ENCODE assay signal across 7 cellular contexts in the genomic region with DNA sequence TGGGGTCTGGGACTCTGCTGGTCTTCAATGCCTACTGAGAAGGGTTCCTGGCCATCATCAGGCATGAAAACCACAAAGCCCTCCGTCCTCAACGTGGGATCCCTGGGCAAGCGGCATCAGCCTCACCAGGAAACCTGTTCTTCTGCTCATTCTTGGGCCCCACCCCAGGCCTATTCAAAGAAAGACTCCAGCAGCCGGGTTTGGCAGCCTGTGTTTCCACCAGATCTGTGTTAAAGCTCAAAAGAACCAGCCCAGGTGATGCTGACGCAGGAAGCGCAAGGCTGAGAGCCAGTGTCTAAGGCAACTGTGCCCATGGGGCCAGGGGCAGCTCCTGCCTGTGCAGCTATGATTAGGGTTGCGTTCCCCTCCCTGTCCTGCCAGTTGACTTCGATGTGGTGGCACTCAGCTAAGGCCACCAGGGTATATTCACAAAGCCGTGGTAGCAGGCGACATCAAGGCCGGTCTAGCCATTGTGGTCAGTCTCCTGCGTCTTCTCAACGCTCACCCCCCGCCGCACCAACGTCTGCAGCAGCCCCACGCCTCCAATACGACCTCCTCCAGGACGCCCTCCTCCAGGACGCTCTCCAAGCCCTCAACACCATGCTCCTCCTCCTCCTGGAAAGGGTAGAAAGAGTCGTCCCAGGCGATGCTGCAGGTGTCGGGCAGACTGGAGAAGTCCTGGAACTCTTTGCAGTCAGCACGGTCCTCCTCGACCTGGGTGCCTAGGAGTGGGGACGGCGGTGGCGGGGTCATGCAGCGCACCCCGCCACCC.
DNase-seq lines count a peak whose midpoint lies in the region; ATAC-seq, FAIRE-seq and TF ChIP-seq lines count a peak whose summit lies in the region.
"Not testable (repeated sequence)": the region's sequence is repeated elsewhere in the genome, so short reads cannot be mapped to it uniquely, and the experiment has no call there.

No MANE protein-coding gene starts in this region.

- not testable (repeated sequence) for TF ChIP-seq CTCF in CD14-positive monocyte (IDR thresholded peaks at IDR 0.05); kidney (IDR thresholded peaks at IDR 0.05; ENCODE audit: borderline replicate concordance, extremely low read depth, insufficient read depth); lower lobe of right lung (IDR thresholded peaks at IDR 0.05); sigmoid colon (IDR thresholded peaks at IDR 0.05); upper lobe of left lung (IDR thresholded peaks at IDR 0.05)

- intact Hi-C loops in CD14-positive monocyte (cut with micrococcal nuclease); activated CD4-positive, alpha-beta T cell treated with anti-CD3 and anti-CD28 coated beads, Interleukin-2, amount 10 ng/mL, durations not matched to agents 24 days and 14 days (cut with micrococcal nuclease); Right ventricle myocardium inferior (cut with DNase I); kidney (cut with DNase I); lower lobe of right lung (cut with DNase I); sigmoid colon (cut with DNase I): not testable (repeated sequence)

- DNase-seq in CD14-positive monocyte (ENCODE audit: low spot score) (peak; percentile 40), Right ventricle myocardium inferior (ENCODE audit: missing footprints) (peak; percentile 35), kidney (peak; percentile 32), lower lobe of right lung (peak; percentile 23), sigmoid colon (peak; percentile 46), upper lobe of left lung (peak; percentile 15 to 41)
- DNase-seq in activated CD4-positive, alpha-beta T cell treated with anti-CD3 and anti-CD28 coated beads, Interleukin-2, amount 10 ng/mL, durations not matched to agents 24 days and 14 days = peak; percentile 11

- not testable (repeated sequence) for H3K36me3 ChIP-seq in kidney (ENCODE audit: control insufficient read depth in 1 of 2, insufficient read depth in 2 of 2, low read length in 2 of 2); lower lobe of right lung; sigmoid colon; upper lobe of left lung

- H3K27ac Mint-ChIP-seq in CD14-positive monocyte; activated CD4-positive, alpha-beta T cell treated with anti-CD3 and anti-CD28 coated beads, Interleukin-2, amount 10 ng/mL, durations not matched to agents 24 days and 14 days: not testable (repeated sequence)

- not testable (repeated sequence) for ATAC-seq in Right ventricle myocardium inferior; lower lobe of right lung; upper lobe of left lung (ENCODE audit: low FRiP score in 2 of 2)

- WGBS in sigmoid colon, 2 donors = 92% methylated on average over 30 of the region's 30 CpGs
- 89 to 93% methylated on average over 20 to 30 of the region's 30 CpGs for WGBS in upper lobe of left lung, 2 donors

- H3K9me3 ChIP-seq in kidney (ENCODE audit: control insufficient read depth in 1 of 2, low read length in 2 of 2); lower lobe of right lung; sigmoid colon; upper lobe of left lung: not testable (repeated sequence)

- not testable (repeated sequence) for H3K4me1 Mint-ChIP-seq in CD14-positive monocyte; activated CD4-positive, alpha-beta T cell treated with anti-CD3 and anti-CD28 coated beads, Interleukin-2, amount 10 ng/mL, durations not matched to agents 24 days and 14 days

- H3K27me3 ChIP-seq in lower lobe of right lung (ENCODE audit: low read depth); sigmoid colon; upper lobe of left lung: not testable (repeated sequence)

- not testable (repeated sequence) for TF ChIP-seq EP300 in sigmoid colon (IDR thresholded peaks at IDR 0.05); upper lobe of left lung (IDR thresholded peaks at IDR 0.05)

- not testable (repeated sequence) for H3K36me3 Mint-ChIP-seq in CD14-positive monocyte; activated CD4-positive, alpha-beta T cell treated with anti-CD3 and anti-CD28 coated beads, Interleukin-2, amount 10 ng/mL, durations not matched to agents 24 days and 14 days (ENCODE audit: low read depth)

- H3K4me3 ChIP-seq in kidney (ENCODE audit: low read length in 2 of 2); lower lobe of right lung; sigmoid colon; upper lobe of left lung: not testable (repeated sequence)

- not testable (repeated sequence) for TF ChIP-seq POLR2A in sigmoid colon (IDR thresholded peaks at IDR 0.05); upper lobe of left lung (IDR thresholded peaks at IDR 0.05)

- FAIRE-seq in kidney (lab: Jason Lieb, UNC) = not testable (repeated sequence)

- H3K4me1 ChIP-seq in kidney (ENCODE audit: control insufficient read depth in 1 of 2, insufficient read depth in 1 of 2, low read depth in 1 of 2, low read length in 2 of 2); lower lobe of right lung; sigmoid colon; upper lobe of left lung: not testable (repeated sequence)

- not testable (repeated sequence) for H3K27me3 Mint-ChIP-seq in CD14-positive monocyte (ENCODE audit: low read depth in 3 of 3); activated CD4-positive, alpha-beta T cell treated with anti-CD3 and anti-CD28 coated beads, Interleukin-2, amount 10 ng/mL, durations not matched to agents 24 days and 14 days

- not testable (repeated sequence) for H3K9ac ChIP-seq in kidney (ENCODE audit: low read length in 2 of 2)

- not testable (repeated sequence) for H3K27ac ChIP-seq in kidney (ENCODE audit: low read depth in 2 of 2, low read length in 2 of 2); lower lobe of right lung; sigmoid colon; upper lobe of left lung

- H3K9me3 Mint-ChIP-seq in CD14-positive monocyte = peaks cover 11 to 24% (median 19%) of the 10 kb centered on the region in 7 donors
- H3K9me3 Mint-ChIP-seq in activated CD4-positive, alpha-beta T cell treated with anti-CD3 and anti-CD28 coated beads, Interleukin-2, amount 10 ng/mL, durations not matched to agents 24 days and 14 days = not testable (repeated sequence)

- H3K4me3 Mint-ChIP-seq in CD14-positive monocyte; activated CD4-positive, alpha-beta T cell treated with anti-CD3 and anti-CD28 coated beads, Interleukin-2, amount 10 ng/mL, durations not matched to agents 24 days and 14 days: not testable (repeated sequence)
